ENCODE assay signal across 11 cellular contexts in genomic region chr2:152432206-152432653, GRCh38.
A peak's percentile ranks its signal among the peaks of the same experiment; 100 is the strongest.
DNase-seq lines count a peak whose midpoint lies in the region; ATAC-seq and TF ChIP-seq lines count a peak whose summit lies in the region.
"Had no signal": no experiment of that assay in that cellular context is flagged by ENCODE, and none has a peak within 500 bp of the region (broad histone marks: within the 10 kb centered on the region; RNA-seq: fewer than 3 reads in every experiment).

No MANE protein-coding gene starts in this region.

- DNase-seq in DMS 273 treated with DMSO at 0.1 percent for 48 hours (lab: John Stamatoyannopoulos, UW) (peak; percentile 83), NOMO-1 (lab: John Stamatoyannopoulos, UW; ENCODE audit: unreplicated experiment in 2 of 2) (peak; percentile 51 to 86), epithelial cell of proximal tubule (ENCODE audit: low read depth) (peak; percentile 95), non-pigmented ciliary epithelial cell (ENCODE audit: low read depth) (peak; percentile 43), NCI-H146 treated with DMSO at 0.1 percent for 48 hours (lab: John Stamatoyannopoulos, UW; ENCODE audit: unreplicated experiment) (no peak)
- DNase-seq: activated CD8-positive, alpha-beta T cell treated with anti-CD3 and anti-CD28 coated beads, Interleukin-2, amount 10 ng/mL, durations not matched to agents 7 days and 5 days; NCI-H1417; stimulated activated CD4-positive, alpha-beta T cell treated with anti-CD3 and anti-CD28 coated beads, Interleukin-15, amount 100 ng/mL, for 24 hours had no signal

- ATAC-seq in GM18867 (IDR thresholded peaks at IDR 0.05; ENCODE audit: unreplicated experiment) (no peak), GM21825 (IDR thresholded peaks at IDR 0.05; ENCODE audit: unreplicated experiment) (no peak), HG03342 (IDR thresholded peaks at IDR 0.05; ENCODE audit: unreplicated experiment) (no peak)
- ATAC-seq: activated CD8-positive, alpha-beta T cell treated with anti-CD3 and anti-CD28 coated beads, Interleukin-2, amount 10 ng/mL, durations not matched to agents 7 days and 5 days had no signal

- H3K4me3 ChIP-seq in epithelial cell of proximal tubule (ENCODE audit: low read depth, low read length) = no peak overlapping the region

- no peak for TF ChIP-seq CTCF in epithelial cell of proximal tubule (conservative IDR thresholded peaks at IDR 0.05; ENCODE audit: low read depth, low read length)
